ENCODE assay signal across 9 cellular contexts in genomic region chr3:10189557-10190374, GRCh38. TPM values are rescaled to one million over a fixed set of nuclear protein-coding genes. Genes with fewer than 3 reads are reported as not detected.
DNase-seq lines count a peak whose midpoint lies in the region; ATAC-seq lines count a peak whose summit lies in the region.
"Had no signal": no experiment of that assay in that cellular context is flagged by ENCODE, and none has a peak within 500 bp of the region (broad histone marks: within the 10 kb centered on the region; RNA-seq: fewer than 3 reads in every experiment).

No MANE protein-coding gene starts in this region.

- H3K27me3 Mint-ChIP-seq in T-helper 1 cell treated with Interleukin-12 subunit alpha and Interleukin-12 subunit beta and Interleukin-4 antibody, amounts not matched to agents 30 μg/mL and 1 μg/mL, for 36 hours (ENCODE audit: low read depth), result no peaks in the 10 kb centered on the region

- no peak overlapping the region for H2AFZ ChIP-seq in neuronal stem cell (ENCODE audit: low read length)

- peaks cover 8 to 25% of the 10 kb centered on the region in 2 donors for H3K4me1 ChIP-seq in neuronal stem cell (ENCODE audit: control insufficient read depth in 2 of 2, insufficient read depth in 1 of 2, low read depth in 1 of 2, low read length in 2 of 2)

- H4K8ac ChIP-seq in neuronal stem cell (ENCODE audit: low read depth, low read length), result no peak overlapping the region

- no peak overlapping the region for H2BK5ac ChIP-seq in neuronal stem cell (ENCODE audit: low read length)

- H3K9ac ChIP-seq in neuronal stem cell (ENCODE audit: low read depth, low read length, poor library complexity), result no peak overlapping the region

- no peak overlapping the region for H3K4me2 ChIP-seq in neuronal stem cell (ENCODE audit: insufficient read depth, low read length, poor library complexity, severe bottlenecking)

- H3K36me3 ChIP-seq in neuronal stem cell (replicated peaks in 1 of 2; ENCODE audit: control insufficient read depth in 2 of 2, insufficient read depth in 2 of 2, low read length in 2 of 2), result no peaks in the 10 kb centered on the region

- H2BK12ac ChIP-seq in neuronal stem cell (ENCODE audit: low read length), result no peak overlapping the region

- no peak overlapping the region for H3K23ac ChIP-seq in neuronal stem cell (ENCODE audit: low read depth, low read length, poor library complexity)

- DNase-seq in HUDEP-2 (lab: John Stamatoyannopoulos, UW; ENCODE audit: unreplicated experiment in 76 of 76) (peak in 70 of 76 experiments; percentile 9 to 87 (median 69)), dermis blood vessel endothelial cell (peak; percentile 92), middle frontal gyrus (ENCODE audit: extremely low spot score, low spot score) (peak; percentile 58), ureter (ENCODE audit: low spot score) (peak; percentile 93), neuronal stem cell (ENCODE audit: low spot score) (no peak)

- H3K9me3 Mint-ChIP-seq in T-helper 1 cell treated with Interleukin-12 subunit alpha and Interleukin-12 subunit beta and Interleukin-4 antibody, amounts not matched to agents 30 μg/mL and 1 μg/mL, for 36 hours, result no peaks in the 10 kb centered on the region
- H3K9me3 Mint-ChIP-seq: neural crest cell had no signal

- no peaks in the 10 kb centered on the region for H3K9me3 ChIP-seq in neuronal stem cell (replicated peaks in 1 of 2; ENCODE audit: control insufficient read depth in 2 of 2, insufficient read depth in 1 of 2, low read depth in 1 of 2, low read length in 2 of 2)

- H2BK120ac ChIP-seq in neuronal stem cell (ENCODE audit: low read depth, low read length), result no peak overlapping the region

- H3K4me3 ChIP-seq in neuronal stem cell (ENCODE audit: low read length in 2 of 2), result no peak overlapping the region

- H3K79me1 ChIP-seq in neuronal stem cell (ENCODE audit: low read depth, low read length), result no peaks in the 10 kb centered on the region

- H3K4me1 Mint-ChIP-seq in T-helper 1 cell treated with Interleukin-12 subunit alpha and Interleukin-12 subunit beta and Interleukin-4 antibody, amounts not matched to agents 30 μg/mL and 1 μg/mL, for 36 hours (ENCODE audit: low read depth), result peaks cover 80% of the 10 kb centered on the region

- no peak overlapping the region for H3K18ac ChIP-seq in neuronal stem cell (ENCODE audit: low read length)

- WGBS in neuronal stem cell (ENCODE audit: extremely low coverage in 2 of 2, insufficient read length in 2 of 2, insufficient replicate concordance in 1 of 2), 2 donors, result no CpG with 5 or more reads among the region's 8 CpGs

- peaks cover 34% of the 10 kb centered on the region for H3K36me3 Mint-ChIP-seq in T-helper 1 cell treated with Interleukin-12 subunit alpha and Interleukin-12 subunit beta and Interleukin-4 antibody, amounts not matched to agents 30 μg/mL and 1 μg/mL, for 36 hours (ENCODE audit: low read depth)

- no peaks in the 10 kb centered on the region for H3K27me3 ChIP-seq in neuronal stem cell (ENCODE audit: control insufficient read depth in 3 of 3, insufficient read depth in 3 of 3, low read depth in 1 of 3, low read length in 3 of 3)

- H2BK15ac ChIP-seq in neuronal stem cell (ENCODE audit: low read length), result no peak overlapping the region

- H2AK5ac ChIP-seq in neuronal stem cell (ENCODE audit: low read depth, low read length), result no peak overlapping the region

- peak overlapping the region; percentile 93 for H3K27ac Mint-ChIP-seq in T-helper 1 cell treated with Interleukin-12 subunit alpha and Interleukin-12 subunit beta and Interleukin-4 antibody, amounts not matched to agents 30 μg/mL and 1 μg/mL, for 36 hours

- H3K27ac ChIP-seq in neuronal stem cell (replicated peaks; ENCODE audit: low read length), result no peak overlapping the region

- peak overlapping the region; percentile 72 for H3K4me3 Mint-ChIP-seq in T-helper 1 cell treated with Interleukin-12 subunit alpha and Interleukin-12 subunit beta and Interleukin-4 antibody, amounts not matched to agents 30 μg/mL and 1 μg/mL, for 36 hours
- H3K4me3 Mint-ChIP-seq: neural crest cell had no signal

- no peak overlapping the region for H4K91ac ChIP-seq in neuronal stem cell (ENCODE audit: low read depth, low read length, poor library complexity)

- no peak overlapping the region for H3K14ac ChIP-seq in neuronal stem cell (ENCODE audit: low read length)

- H3K4ac ChIP-seq in neuronal stem cell (ENCODE audit: low read length), result no peak overlapping the region

- ATAC-seq in GM18502 (IDR thresholded peaks at IDR 0.05; ENCODE audit: poor library complexity, unreplicated experiment) (no peak), HG03439 (IDR thresholded peaks at IDR 0.05; ENCODE audit: unreplicated experiment) (no peak)

RNA-seq across cellular contexts. Expression of gene IRAK2, which starts 25.0 kb away (rescaled TPM):
- total RNA-seq in dermis blood vessel endothelial cell (42.5 and 55.6 TPM in 2 replicates), ureter (20.3 TPM)
- polyA plus RNA-seq in neuronal stem cell (2013, experiment 1 of 2), result 0.45 TPM
- polyA plus RNA-seq in neuronal stem cell (2013, experiment 2 of 2), result 0.54 TPM

RNA-seq across cellular contexts. Expression of gene VHL, which starts 48.2 kb away (rescaled TPM):
- 51.8 and 51.9 TPM in 2 replicates for total RNA-seq in dermis blood vessel endothelial cell
- total RNA-seq in ureter, result 55.3 TPM
- 46.6 TPM for polyA plus RNA-seq in neuronal stem cell (2013, experiment 1 of 2)
- 47.3 TPM for polyA plus RNA-seq in neuronal stem cell (2013, experiment 2 of 2)

RNA-seq across cellular contexts. Expression of gene TATDN2, which starts 58.5 kb away (rescaled TPM):
- total RNA-seq in dermis blood vessel endothelial cell (11.4 and 13.8 TPM in 2 replicates), ureter (37.8 TPM)
- 10.3 TPM for polyA plus RNA-seq in neuronal stem cell (2013, experiment 1 of 2)
- polyA plus RNA-seq in neuronal stem cell (2013, experiment 2 of 2), result 10.2 TPM
